In the genomic region with DNA sequence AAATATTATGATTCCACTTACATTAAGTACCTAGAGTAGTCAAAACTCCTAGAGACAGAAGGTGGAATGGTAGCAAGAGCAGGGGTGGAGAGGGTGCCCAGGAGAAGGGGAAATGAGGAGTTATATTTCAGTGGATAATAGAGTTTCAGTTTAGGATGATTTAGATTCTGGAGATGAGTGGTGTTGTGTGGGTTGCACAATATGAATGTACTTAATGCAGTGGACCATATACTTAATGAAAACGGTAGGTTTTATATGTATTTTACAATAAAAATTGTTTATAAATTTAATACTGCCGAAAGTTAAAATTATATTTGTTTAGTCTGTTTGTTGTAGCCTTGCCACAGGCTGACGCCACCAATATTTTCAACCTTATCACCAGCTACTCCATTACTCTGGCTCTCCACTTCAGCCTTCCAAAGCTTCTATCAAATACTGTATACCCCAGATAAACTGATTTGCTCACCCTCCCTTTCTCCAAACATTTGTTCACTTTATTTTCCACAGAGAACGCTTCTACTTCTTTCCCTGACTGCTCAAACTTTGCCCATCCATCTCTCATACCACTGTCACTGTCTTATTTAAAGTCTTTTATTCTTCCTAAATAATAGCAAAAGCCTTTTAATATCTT, we compare ENCODE assay signal across 10 cellular contexts. TPM values are rescaled to one million over a fixed set of nuclear protein-coding genes. Genes with fewer than 3 reads are reported as not detected.
DNase-seq lines count a peak whose midpoint lies in the region; ATAC-seq and TF ChIP-seq lines count a peak whose summit lies in the region.
"Had no signal": no experiment of that assay in that cellular context is flagged by ENCODE, and none has a peak within 500 bp of the region (broad histone marks: within the 10 kb centered on the region; RNA-seq: fewer than 3 reads in every experiment).

No MANE protein-coding gene starts in this region.

- H3K4me3 Mint-ChIP-seq in HFFc6: no peak overlapping the region; the same call in 1 of the 2 replicates
- peak overlapping the region; percentile 12 for H3K4me3 Mint-ChIP-seq in activated CD8-positive, alpha-beta T cell treated with anti-CD3 and anti-CD28 coated beads, Interleukin-2, amount 10 ng/mL, durations not matched to agents 7 days and 5 days

- H3K4me3 ChIP-seq in DOHH2 (ENCODE audit: low read length) (peak overlapping the region; percentile 96), mucosa of rectum (ENCODE audit: low read length in 2 of 2) (peak overlapping the region in 1 of 2 donors; percentile 95)

- H3K36me3 Mint-ChIP-seq in HFFc6 (ENCODE audit: low read depth): peaks cover 3% of the 10 kb centered on the region
- peaks cover 8% of the 10 kb centered on the region for H3K36me3 Mint-ChIP-seq in activated CD8-positive, alpha-beta T cell treated with anti-CD3 and anti-CD28 coated beads, Interleukin-2, amount 10 ng/mL, durations not matched to agents 7 days and 5 days (ENCODE audit: low read depth)

- H3K9me2 ChIP-seq in DOHH2 (replicated peaks; ENCODE audit: control insufficient read depth, low read length): no peaks in the 10 kb centered on the region

- peaks cover 8% of the 10 kb centered on the region; the same call in 1 of the 2 replicates for H4K20me1 ChIP-seq in DOHH2 (ENCODE audit: control insufficient read depth, insufficient read depth, low read depth, low read length)

- TF ChIP-seq CTCF in DOHH2 (IDR thresholded peaks at IDR 0.05; ENCODE audit: low read depth, low read length, poor library complexity, severe bottlenecking) (no peak), HFFc6 (IDR thresholded peaks at IDR 0.05) (no peak)

- H3F3A ChIP-seq in DOHH2 (ENCODE audit: control insufficient read depth, insufficient read depth): 0 out of 2 replicates have a peak, but pooled peaks cover 3% of the 10 kb centered on the region

- H3K9ac ChIP-seq in mucosa of rectum (ENCODE audit: low read depth in 1 of 2, low read length in 2 of 2): peak overlapping the region; percentile 93 to 94

- H3K79me2 ChIP-seq in DOHH2 (ENCODE audit: control insufficient read depth, low read length): peaks cover 62% of the 10 kb centered on the region

- H3K27ac ChIP-seq in DOHH2 (ENCODE audit: low read depth, low read length) (no peak overlapping the region), mucosa of rectum (ENCODE audit: low read depth in 2 of 2, low read length in 2 of 2) (no peak overlapping the region)

- H3K27ac Mint-ChIP-seq in HFFc6: peak overlapping the region; percentile 95
- H3K27ac Mint-ChIP-seq in activated CD8-positive, alpha-beta T cell treated with anti-CD3 and anti-CD28 coated beads, Interleukin-2, amount 10 ng/mL, durations not matched to agents 7 days and 5 days: no peak overlapping the region

- H3K27me3 Mint-ChIP-seq in HFFc6 (ENCODE audit: insufficient read depth): 0 out of 2 replicates have a peak, but pooled peaks cover under 1% of the 10 kb centered on the region
- no peaks in the 10 kb centered on the region for H3K27me3 Mint-ChIP-seq in activated CD8-positive, alpha-beta T cell treated with anti-CD3 and anti-CD28 coated beads, Interleukin-2, amount 10 ng/mL, durations not matched to agents 7 days and 5 days (ENCODE audit: low read depth)

- H3K36me3 ChIP-seq in DOHH2 (ENCODE audit: control insufficient read depth, low read length) (peaks cover 57% of the 10 kb centered on the region), mucosa of rectum (ENCODE audit: control insufficient read depth in 2 of 2, insufficient read depth in 2 of 2, low read length in 2 of 2) (no peaks in the 10 kb centered on the region)

- H3K27me3 ChIP-seq in DOHH2 (ENCODE audit: control insufficient read depth, low read length): no peaks in the 10 kb centered on the region
- no peaks in the 10 kb centered on the region for H3K27me3 ChIP-seq in mucosa of rectum (ENCODE audit: control insufficient read depth in 2 of 2, insufficient read depth in 2 of 2, low read length in 2 of 2)

- ATAC-seq in activated CD8-positive, alpha-beta T cell treated with anti-CD3 and anti-CD28 coated beads, Interleukin-2, amount 10 ng/mL, durations not matched to agents 7 days and 5 days: no peak
- no peak for ATAC-seq in GM19328 (IDR thresholded peaks at IDR 0.05; ENCODE audit: unreplicated experiment)

- POLR2A ChIA-PET in activated CD8-positive, alpha-beta T cell treated with anti-CD3 and anti-CD28 coated beads, Interleukin-2, amount 10 ng/mL, durations not matched to agents 7 days and 5 days (lab: Charles Lee): interaction anchor here (1.4 kb wide), 1 partner anchor 94 kb away, joined by 3 read pairs; no protein-coding TSS in a partner anchor

- H3K4me1 Mint-ChIP-seq in HFFc6 (ENCODE audit: low read depth): peaks cover 16% of the 10 kb centered on the region
- H3K4me1 Mint-ChIP-seq in activated CD8-positive, alpha-beta T cell treated with anti-CD3 and anti-CD28 coated beads, Interleukin-2, amount 10 ng/mL, durations not matched to agents 7 days and 5 days (ENCODE audit: low read depth): peaks cover 13% of the 10 kb centered on the region

- peak overlapping the region; percentile 90 for H3K4me2 ChIP-seq in DOHH2 (ENCODE audit: low read length)

- H3K9me3 ChIP-seq in DOHH2 (ENCODE audit: control insufficient read depth, insufficient read depth, low read length) (no peaks in the 10 kb centered on the region), mucosa of rectum (ENCODE audit: control insufficient read depth in 2 of 2, low read length in 2 of 2) (no peaks in the 10 kb centered on the region)

- no peaks in the 10 kb centered on the region for H3K9me3 Mint-ChIP-seq in HFFc6
- no peaks in the 10 kb centered on the region for H3K9me3 Mint-ChIP-seq in activated CD8-positive, alpha-beta T cell treated with anti-CD3 and anti-CD28 coated beads, Interleukin-2, amount 10 ng/mL, durations not matched to agents 7 days and 5 days (ENCODE audit: insufficient read depth)

- CTCF ChIA-PET in activated CD8-positive, alpha-beta T cell treated with anti-CD3 and anti-CD28 coated beads, Interleukin-2, amount 10 ng/mL, durations not matched to agents 7 days and 5 days (lab: Charles Lee): interaction anchor here (1.6 to 2.9 kb wide), 5 partner anchors 9 to 134 kb away, joined by 3 to 16 read pairs (median 7); no protein-coding TSS in a partner anchor

- H3K4me1 ChIP-seq in DOHH2 (ENCODE audit: control insufficient read depth, low read length): peaks cover 33% of the 10 kb centered on the region
- H3K4me1 ChIP-seq in mucosa of rectum (ENCODE audit: control insufficient read depth in 2 of 2, insufficient read depth in 2 of 2, low read length in 2 of 2): peaks cover 33 to 45% of the 10 kb centered on the region in 2 donors

- DNase-seq in HFFc6 (no peak), NCI-H774 (lab: John Stamatoyannopoulos, UW) (no peak), SW480 (ENCODE audit: low spot score) (no peak), activated gamma-delta T cell (lab: John Stamatoyannopoulos, UW) (no peak)
- DNase-seq in activated CD8-positive, alpha-beta T cell treated with anti-CD3 and anti-CD28 coated beads, Interleukin-2, amount 10 ng/mL, durations not matched to agents 7 days and 5 days: no peak
- DNase-seq: NCI-H446 treated with DMSO at 0.1 percent for 48 hours, nucleus accumbens had no signal

RNA-seq across cellular contexts. Expression of gene RBM26, which starts 1.4 kb away (rescaled TPM):
- total RNA-seq in HFFc6 (2021; fragmentation: NEBNext Ultra II Directional; extraction: Animal tissue kit (Norgen Biotek cat#: 25700)): 10 to 100 TPM; 28.5 to 37.6 (median 33.3) TPM
- 10 to 100 TPM; 50.6 to 52.0 TPM for total RNA-seq in activated CD8-positive, alpha-beta T cell treated with anti-CD3 and anti-CD28 coated beads, Interleukin-2, amount 10 ng/mL, durations not matched to agents 7 days and 5 days
